In genomic region chr11:2376751-2377451, GRCh38 we compare ENCODE assay signal across 8 cellular contexts. TPM values are rescaled to one million over a fixed set of nuclear protein-coding genes. Genes with fewer than 3 reads are reported as not detected.
DNase-seq lines count a peak whose midpoint lies in the region; ATAC-seq and TF ChIP-seq lines count a peak whose summit lies in the region.

Gene CD81 (plus strand): TSS chr11:2377310. CDS start chr11:2377550, 240 bp downstream.

- TF ChIP-seq CTCF in GM13977 (IDR thresholded peaks at IDR 0.05; ENCODE audit: extremely low read depth, insufficient read depth, missing control alignments) = no peak

- 8% methylated on average over 65 of the region's 65 CpGs for WGBS in right cardiac atrium

- ATAC-seq in HG02885 (IDR thresholded peaks at IDR 0.05; ENCODE audit: poor library complexity, unreplicated experiment) (peak; percentile 49), right cardiac atrium (peak; percentile 63 to 66)

- peak; percentile 93 for DNase-seq in GM13977 (ENCODE audit: low spot score)
- peak in 4 of 5 donors; percentile 38 to 71 (median 58) for DNase-seq in T-helper 1 cell
- peak in 2 of 3 donors; percentile 87 for DNase-seq in right cardiac atrium
- DNase-seq in renal cortical epithelial cell (ENCODE audit: low read depth) = no peak
- DNase-seq in NOMO-1 treated with DMSO at 0.1 percent for 48 hours (lab: John Stamatoyannopoulos, UW; ENCODE audit: unreplicated experiment) = no peak
- DNase-seq in NCI-H2171 (lab: John Stamatoyannopoulos, UW) = no peak

- H3K9me3 ChIP-seq in right cardiac atrium (ENCODE audit: control insufficient read depth, low read length) = no peaks in the 10 kb centered on the region

- H3K27ac ChIP-seq in angular gyrus (ENCODE audit: low read depth, low read length) = peak within 1 kb of the TSS; percentile 81
- peak within 1 kb of the TSS; percentile 96 for H3K27ac ChIP-seq in right cardiac atrium (ENCODE audit: low read length)

- intact Hi-C loops in right cardiac atrium (cut with DNase I) = loop anchor here in 1 of 4 donors (10.0 kb wide), 1 partner anchor 62 kb away; no protein-coding TSS in a partner anchor

- H3K4me3 ChIP-seq in right cardiac atrium (ENCODE audit: low read length) = peak within 1 kb of the TSS; percentile 97

- H3K4me1 ChIP-seq in right cardiac atrium (ENCODE audit: control insufficient read depth, insufficient read depth, low read length) = peaks cover 14% of the 10 kb centered on the region

- no peaks in the 10 kb centered on the region for H3K27me3 ChIP-seq in right cardiac atrium (ENCODE audit: control insufficient read depth, insufficient read depth)

- in situ Hi-C loops in GM13977 (cut with MboI; ENCODE audit: low pct_unique_long_range_greater_than_20kb, low sequenced_read_pairs, unreplicated experiment) = no loop called here

RNA-seq across cellular contexts. Expression of gene CD81, which starts in this region (rescaled TPM):
- total RNA-seq in right cardiac atrium (100 to 1,000 TPM; 677 to 920 (median 748) TPM), renal cortical epithelial cell (131 and 666 TPM in 2 replicates)
- 869 TPM for polyA plus RNA-seq in right cardiac atrium

Comparison
In these comparisons a context has a peak if more than half of its experiments do, and no peak if none do; other contexts are left out.
1. DNase-seq: peak in GM13977 (single experiment), T-helper 1 cell (4 of 5) and right cardiac atrium (2 of 3); none in renal cortical epithelial cell (single experiment), NOMO-1 treated with DMSO at 0.1 percent for 48 hours (single experiment) and NCI-H2171 (single experiment).